In genomic region chr1:113452921-113453770, GRCh38 we compare ENCODE assay signal across 8 cellular contexts.
DNase-seq lines count a peak whose midpoint lies in the region; TF ChIP-seq lines count a peak whose summit lies in the region.

No MANE protein-coding gene starts in this region.

- H3K27ac Mint-ChIP-seq in Calu3 (ENCODE audit: unreplicated experiment): no peak overlapping the region

- intact Hi-C loops in vagina (cut with DNase I): no loop called here
- intact Hi-C loops in Calu3 (cut with micrococcal nuclease; ENCODE audit: unreplicated experiment): loop anchor here (1.0 to 5.0 kb wide), 4 partner anchors 61 to 313 kb away; no protein-coding TSS in a partner anchor

- TF ChIP-seq CTCF in WI38 (IDR thresholded peaks at IDR 0.05; ENCODE audit: low read depth, low read length) (peak; percentile 40), vagina (IDR thresholded peaks at IDR 0.05) (peak in 2 of 3 experiments; percentile 1 to 14), Calu3 (IDR thresholded peaks at IDR 0.05; ENCODE audit: unreplicated experiment) (no peak)

- H3K4me3 ChIP-seq in WI38 (ENCODE audit: low read depth, low read length) (no peak overlapping the region), vagina (no peak overlapping the region)

- H3K9me3 ChIP-seq in vagina: no peaks in the 10 kb centered on the region

- CTCF ChIA-PET in Calu3 (lab: Charles Lee): interaction anchor here (0.6 to 1.6 kb wide), 8 partner anchors 14 to 380 kb away, joined by 3 to 7 read pairs (median 3); partner anchors contain the start of genes LRIG2 and MAGI3

- no peak for TF ChIP-seq POLR2A in vagina (IDR thresholded peaks at IDR 0.05)

- H3K4me1 Mint-ChIP-seq in Calu3 (ENCODE audit: low read depth, unreplicated experiment): peaks cover 41% of the 10 kb centered on the region

- no peaks in the 10 kb centered on the region for H3K27me3 ChIP-seq in vagina

- BruUV-seq in Calu3 (replicated peaks; lab: Mats Ljungman, UMichigan): no TSS peak

- H3K4me3 Mint-ChIP-seq in Calu3 (ENCODE audit: low read depth, unreplicated experiment): no peak overlapping the region

- H3K27ac ChIP-seq in vagina: no peak overlapping the region

- peaks cover 4% of the 10 kb centered on the region for H3K9me3 Mint-ChIP-seq in Calu3 (ENCODE audit: low read depth, unreplicated experiment)

- DNase-seq in SIG-M5 treated with dmso at 0.1 percent for 504 hours (lab: John Stamatoyannopoulos, UW; ENCODE audit: unreplicated experiment) (peak; percentile 50), SIG-M5 (lab: John Stamatoyannopoulos, UW) (no peak), NAMALWA (ENCODE audit: low spot score) (peak; percentile 56), hepatic stellate cell (ENCODE audit: low spot score) (peak; percentile 3), vagina (ENCODE audit: extremely low spot score in 2 of 2) (no peak), cerebellum (ENCODE audit: low spot score) (no peak), Calu3 (no peak)

- H3K36me3 ChIP-seq in vagina: no peaks in the 10 kb centered on the region

- H3K36me3 Mint-ChIP-seq in Calu3 (ENCODE audit: insufficient read depth, unreplicated experiment): peaks cover 4% of the 10 kb centered on the region

- H3K27me3 Mint-ChIP-seq in Calu3 (ENCODE audit: unreplicated experiment): no peaks in the 10 kb centered on the region

- H3K4me1 ChIP-seq in vagina: peaks cover 18% of the 10 kb centered on the region

Comparison
In these comparisons a context has a peak if more than half of its experiments do, and no peak if none do; other contexts are left out.
1. DNase-seq: peak in SIG-M5 treated with dmso at 0.1 percent for 504 hours (single experiment), NAMALWA (single experiment) and hepatic stellate cell (single experiment); none in SIG-M5 (single experiment), vagina (0 of 2), cerebellum (single experiment) and Calu3 (single experiment).